In the genomic region with DNA sequence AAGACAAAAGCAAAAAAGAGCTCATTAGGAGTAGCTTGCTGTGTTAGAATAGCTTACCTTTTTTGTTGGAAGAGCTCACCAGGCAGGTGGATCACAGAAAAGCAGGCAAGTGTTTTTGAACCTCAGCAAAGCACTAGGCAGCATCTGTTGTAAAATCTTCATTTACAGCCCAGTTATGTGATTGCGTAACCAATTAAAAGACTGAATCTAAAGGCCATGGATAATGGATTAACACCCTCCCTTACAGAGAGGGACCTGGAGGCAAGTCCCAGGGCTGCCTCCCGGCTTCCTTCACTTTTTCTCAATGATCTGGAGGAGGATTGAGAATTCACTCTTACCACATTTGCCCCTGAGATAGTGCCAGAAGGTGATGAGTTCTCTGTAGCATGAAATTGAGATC, we compare ENCODE assay signal across 1 cellular context.
TF ChIP-seq lines count a peak whose summit lies in the region.

No MANE protein-coding gene starts in this region.

TF ChIP-seq in HepG2, 621 proteins besides CTCF, POLR2A, EP300 and RAD21:
- TF ChIP-seq CEBPB (IDR thresholded peaks at IDR 0.05; ENCODE audit: borderline replicate concordance, low read depth, low read length) (peak; percentile 69), SP2 (CRISPR knock-in tag; IDR thresholded peaks at IDR 0.05) (no peak)
- TF ChIP-seq, protein P1, sequence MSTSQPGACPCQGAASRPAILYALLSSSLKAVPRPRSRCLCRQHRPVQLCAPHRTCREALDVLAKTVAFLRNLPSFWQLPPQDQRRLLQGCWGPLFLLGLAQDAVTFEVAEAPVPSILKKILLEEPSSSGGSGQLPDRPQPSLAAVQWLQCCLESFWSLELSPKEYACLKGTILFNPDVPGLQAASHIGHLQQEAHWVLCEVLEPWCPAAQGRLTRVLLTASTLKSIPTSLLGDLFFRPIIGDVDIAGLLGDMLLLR (CRISPR knock-in tag; IDR thresholded peaks at IDR 0.05) = no peak
TF ChIP-seq in HepG2: peak in this region for 1.
